Comparison of ENCODE assay signal across 1 cellular context in genomic region chr19:37114001-37114400, GRCh38.
TF ChIP-seq lines count a peak whose summit lies in the region.

No MANE protein-coding gene starts in this region.

TF ChIP-seq in H1, 55 proteins besides CTCF, POLR2A, EP300 and RAD21 (continued from another document):
- TF ChIP-seq SP4 (IDR thresholded peaks at IDR 0.05; ENCODE audit: low read length) (no peak), TAF7 (optimal IDR thresholded peaks at IDR 0.05; ENCODE audit: borderline replicate concordance, low read depth, low read length) (no peak), RFX5 (IDR thresholded peaks at IDR 0.05; ENCODE audit: borderline replicate concordance, low read depth, low read length) (no peak), RXRA (IDR thresholded peaks at IDR 0.05; ENCODE audit: insufficient read depth, low read depth, low read length) (no peak), RBBP5 (IDR thresholded peaks at IDR 0.05; ENCODE audit: borderline replicate concordance, low read depth, low read length) (no peak), TEAD4 (IDR thresholded peaks at IDR 0.05; ENCODE audit: low read depth, low read length) (no peak), SIN3A (conservative IDR thresholded peaks at IDR 0.05 in 1 of 2, IDR thresholded peaks at IDR 0.05 in 1 of 2; ENCODE audit: low read depth in 1 of 2, low read length in 2 of 2) (no peak), KDM1A (IDR thresholded peaks at IDR 0.05; ENCODE audit: borderline replicate concordance, low read length) (no peak), EZH2 (IDR thresholded peaks at IDR 0.05; ENCODE audit: low read depth, low read length, severe bottlenecking) (no peak), GABPA (IDR thresholded peaks at IDR 0.05; ENCODE audit: borderline replicate concordance, insufficient read depth, low read length) (no peak), CHD2 (IDR thresholded peaks at IDR 0.05; ENCODE audit: low read length) (no peak)
TF ChIP-seq in H1: peak in this region for 0.
